9 cellular contexts compared by ENCODE assay signal in the genomic region with DNA sequence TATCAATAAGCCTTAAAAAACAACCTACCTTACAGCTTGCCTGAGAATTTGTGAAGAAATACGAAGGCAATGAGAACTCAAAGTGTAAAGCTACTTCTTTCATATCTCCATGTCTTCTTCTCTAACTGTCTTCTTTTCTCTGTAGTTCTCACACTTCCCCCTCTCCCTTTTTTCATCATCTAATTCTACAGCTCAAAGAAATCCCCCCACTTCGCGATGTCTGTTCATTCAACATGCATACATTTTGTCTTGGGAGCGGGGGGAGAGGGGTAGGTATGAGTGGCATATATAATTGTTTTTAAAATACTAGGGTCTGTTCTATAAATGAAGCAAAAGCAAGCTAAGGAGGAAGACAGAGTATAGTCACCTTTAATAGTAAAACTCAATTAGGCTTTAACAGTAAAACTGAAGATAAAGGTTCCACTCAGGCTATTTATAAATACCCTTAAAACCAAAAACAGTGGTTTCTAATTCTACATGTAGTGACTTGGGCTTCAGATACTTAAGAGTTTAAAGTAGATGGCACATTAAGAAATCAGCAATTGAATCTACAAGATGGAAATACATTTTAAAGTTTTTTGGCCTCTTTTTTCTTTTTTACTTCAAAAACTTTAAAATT.
DNase-seq lines count a peak whose midpoint lies in the region; ATAC-seq and TF ChIP-seq lines count a peak whose summit lies in the region.
"Had no signal": no experiment of that assay in that cellular context is flagged by ENCODE, and none has a peak within 500 bp of the region (broad histone marks: within the 10 kb centered on the region; RNA-seq: fewer than 3 reads in every experiment).

No MANE protein-coding gene starts in this region.

- no peaks in the 10 kb centered on the region for H4K20me1 ChIP-seq in MM.1S (ENCODE audit: insufficient read depth, low read length)

- no peak for DNase-seq in activated T-cell treated with anti-CD3 and anti-CD28 coated beads, Interleukin-2, amount 50 U/mL, for 4 hours
- DNase-seq in activated T-cell treated with anti-CD3 and anti-CD28 coated beads for 4 hours (no peak), MM.1S (peak; percentile 44), spleen (no peak), adrenal gland (no peak), NCI-H1105 treated with DMSO at 0.1 percent for 48 hours (lab: John Stamatoyannopoulos, UW) (no peak)

- peak overlapping the region; percentile 33; the same call in 1 of the 2 replicates for H2AFZ ChIP-seq in MM.1S (ENCODE audit: low read length)

- H3F3A ChIP-seq in MM.1S (ENCODE audit: insufficient read depth, low read length) = peaks cover 23% of the 10 kb centered on the region

- H3K4me1 ChIP-seq in MM.1S (ENCODE audit: low read length) = peaks cover 26% of the 10 kb centered on the region
- H3K4me1 ChIP-seq in spleen = peaks cover 10 to 78% (median 47%) of the 10 kb centered on the region in 6 donors
- H3K4me1 ChIP-seq in adrenal gland (replicated peaks in 1 of 2) = no peaks in the 10 kb centered on the region

- no peaks in the 10 kb centered on the region for H3K9me3 ChIP-seq in MM.1S (replicated peaks; ENCODE audit: insufficient read depth, low read length)
- H3K9me3 ChIP-seq in spleen = no peaks in the 10 kb centered on the region
- no peaks in the 10 kb centered on the region for H3K9me3 ChIP-seq in adrenal gland (replicated peaks in 1 of 3)

- no peaks in the 10 kb centered on the region for H3K9me2 ChIP-seq in MM.1S (replicated peaks; ENCODE audit: insufficient read depth, low read length)

- TF ChIP-seq POLR2A in spleen (IDR thresholded peaks at IDR 0.05) = no peak
- TF ChIP-seq POLR2A in adrenal gland (IDR thresholded peaks at IDR 0.05) = no peak

- H3K27me3 Mint-ChIP-seq in activated T-cell treated with anti-CD3 and anti-CD28 coated beads, Interleukin-2, amount 50 U/mL, for 4 hours (ENCODE audit: low read depth) = no peaks in the 10 kb centered on the region
- H3K27me3 Mint-ChIP-seq: brain had no signal

- peak overlapping the region; percentile 94 for H3K4me2 ChIP-seq in MM.1S (ENCODE audit: low read depth, low read length)

- peaks cover 3% of the 10 kb centered on the region for H3K9me3 Mint-ChIP-seq in activated T-cell treated with anti-CD3 and anti-CD28 coated beads, Interleukin-2, amount 50 U/mL, for 4 hours

- WGBS in spleen, 5 donors = 55 to 74% (median 62%) methylated on average over 4 of the region's 4 CpGs
- 85 to 95% (median 94%) methylated on average over 4 of the region's 4 CpGs for WGBS in adrenal gland, 4 donors

- intact Hi-C loops in spleen (cut with DNase I; ENCODE audit: low total_unique reads) (no loop called here), adrenal gland (cut with DNase I) (no loop called here)

- peak; percentile 39 to 42 for ATAC-seq in activated T-cell treated with anti-CD3 and anti-CD28 coated beads, Interleukin-2, amount 50 U/mL, for 4 hours
- peak; percentile 40 for ATAC-seq in HG02763 (IDR thresholded peaks at IDR 0.05; ENCODE audit: unreplicated experiment)
- no peak for ATAC-seq in SK-N-SH treated with all-trans-retinoic acid at 6 μM for 48 hours

- H3K36me3 ChIP-seq in MM.1S (replicated peaks; ENCODE audit: insufficient read depth, low read length) (no peaks in the 10 kb centered on the region), spleen (peaks cover 0 to 7% (median 0%) of the 10 kb centered on the region in 6 donors), adrenal gland (replicated peaks in 1 of 2) (no peaks in the 10 kb centered on the region)

- H3K4me3 ChIP-seq in MM.1S (ENCODE audit: low read length) = peak overlapping the region; percentile 60
- H3K4me3 ChIP-seq in spleen = peak overlapping the region in 2 of 8 donors; percentile 2 to 39
- no peak overlapping the region for H3K4me3 ChIP-seq in adrenal gland

- peaks cover 82% of the 10 kb centered on the region for H3K4me1 Mint-ChIP-seq in activated T-cell treated with anti-CD3 and anti-CD28 coated beads, Interleukin-2, amount 50 U/mL, for 4 hours (ENCODE audit: low read depth)

- H3K27me3 ChIP-seq in MM.1S (replicated peaks; ENCODE audit: insufficient read depth, low read length) = no peaks in the 10 kb centered on the region
- H3K27me3 ChIP-seq in spleen (replicated peaks in 1 of 7) = no peaks in the 10 kb centered on the region
- H3K27me3 ChIP-seq in adrenal gland = no peaks in the 10 kb centered on the region

- H3K27ac ChIP-seq in MM.1S (ENCODE audit: low read length) = peak overlapping the region; percentile 84
- peak overlapping the region; percentile 43 to 83 (median 73) for H3K27ac ChIP-seq in spleen
- H3K27ac ChIP-seq in adrenal gland = no peak overlapping the region

- H3K9ac ChIP-seq in MM.1S (ENCODE audit: low read length) = peak overlapping the region; percentile 57

- no peak for TF ChIP-seq CTCF in MM.1S (IDR thresholded peaks at IDR 0.05; ENCODE audit: low read length)
- no peak for TF ChIP-seq CTCF in spleen (IDR thresholded peaks at IDR 0.05 in 8 of 11, conservative IDR thresholded peaks at IDR 0.05 in 3 of 11)
- TF ChIP-seq CTCF in adrenal gland (IDR thresholded peaks at IDR 0.05) = no peak

- H3K79me2 ChIP-seq in MM.1S (ENCODE audit: low read length) = peaks cover 49% of the 10 kb centered on the region

- H3K36me3 Mint-ChIP-seq in activated T-cell treated with anti-CD3 and anti-CD28 coated beads, Interleukin-2, amount 50 U/mL, for 4 hours (ENCODE audit: insufficient read depth) = peaks cover 13% of the 10 kb centered on the region

- H3K4me3 Mint-ChIP-seq in activated T-cell treated with anti-CD3 and anti-CD28 coated beads, Interleukin-2, amount 50 U/mL, for 4 hours = peak overlapping the region; percentile 83

TF ChIP-seq in SK-N-SH treated with all-trans-retinoic acid at 6 μM for 48 hours, 23 proteins besides CTCF, POLR2A, EP300 and RAD21 (continues in another document):
- TF ChIP-seq ZNF70 (CRISPR knock-in tag; IDR thresholded peaks at IDR 0.05) = no peak
- TF ChIP-seq ZC3H10 (CRISPR knock-in tag; IDR thresholded peaks at IDR 0.05) = no peak
- no peak for TF ChIP-seq PATZ1 (CRISPR knock-in tag; IDR thresholded peaks at IDR 0.05; ENCODE audit: borderline replicate concordance)
- no peak for TF ChIP-seq ZFP30 (CRISPR knock-in tag; IDR thresholded peaks at IDR 0.05)
- TF ChIP-seq, protein P1, sequence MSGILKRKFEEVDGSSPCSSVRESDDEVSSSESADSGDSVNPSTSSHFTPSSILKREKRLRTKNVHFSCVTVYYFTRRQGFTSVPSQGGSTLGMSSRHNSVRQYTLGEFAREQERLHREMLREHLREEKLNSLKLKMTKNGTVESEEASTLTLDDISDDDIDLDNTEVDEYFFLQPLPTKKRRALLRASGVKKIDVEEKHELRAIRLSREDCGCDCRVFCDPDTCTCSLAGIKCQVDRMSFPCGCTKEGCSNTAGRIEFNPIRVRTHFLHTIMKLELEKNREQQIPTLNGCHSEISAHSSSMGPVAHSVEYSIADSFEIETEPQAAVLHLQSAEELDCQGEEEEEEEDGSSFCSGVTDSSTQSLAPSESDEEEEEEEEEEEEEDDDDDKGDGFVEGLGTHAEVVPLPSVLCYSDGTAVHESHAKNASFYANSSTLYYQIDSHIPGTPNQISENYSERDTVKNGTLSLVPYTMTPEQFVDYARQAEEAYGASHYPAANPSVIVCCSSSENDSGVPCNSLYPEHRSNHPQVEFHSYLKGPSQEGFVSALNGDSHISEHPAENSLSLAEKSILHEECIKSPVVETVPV (CRISPR knock-in tag; IDR thresholded peaks at IDR 0.05) = no peak
- TF ChIP-seq, protein P2, sequence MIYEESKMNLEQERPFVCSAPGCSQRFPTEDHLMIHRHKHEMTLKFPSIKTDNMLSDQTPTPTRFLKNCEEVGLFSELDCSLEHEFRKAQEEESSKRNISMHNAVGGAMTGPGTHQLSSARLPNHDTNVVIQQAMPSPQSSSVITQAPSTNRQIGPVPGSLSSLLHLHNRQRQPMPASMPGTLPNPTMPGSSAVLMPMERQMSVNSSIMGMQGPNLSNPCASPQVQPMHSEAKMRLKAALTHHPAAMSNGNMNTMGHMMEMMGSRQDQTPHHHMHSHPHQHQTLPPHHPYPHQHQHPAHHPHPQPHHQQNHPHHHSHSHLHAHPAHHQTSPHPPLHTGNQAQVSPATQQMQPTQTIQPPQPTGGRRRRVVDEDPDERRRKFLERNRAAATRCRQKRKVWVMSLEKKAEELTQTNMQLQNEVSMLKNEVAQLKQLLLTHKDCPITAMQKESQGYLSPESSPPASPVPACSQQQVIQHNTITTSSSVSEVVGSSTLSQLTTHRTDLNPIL (CRISPR knock-in tag; IDR thresholded peaks at IDR 0.05; ENCODE audit: low read depth) = no peak
- TF ChIP-seq, protein P3, sequence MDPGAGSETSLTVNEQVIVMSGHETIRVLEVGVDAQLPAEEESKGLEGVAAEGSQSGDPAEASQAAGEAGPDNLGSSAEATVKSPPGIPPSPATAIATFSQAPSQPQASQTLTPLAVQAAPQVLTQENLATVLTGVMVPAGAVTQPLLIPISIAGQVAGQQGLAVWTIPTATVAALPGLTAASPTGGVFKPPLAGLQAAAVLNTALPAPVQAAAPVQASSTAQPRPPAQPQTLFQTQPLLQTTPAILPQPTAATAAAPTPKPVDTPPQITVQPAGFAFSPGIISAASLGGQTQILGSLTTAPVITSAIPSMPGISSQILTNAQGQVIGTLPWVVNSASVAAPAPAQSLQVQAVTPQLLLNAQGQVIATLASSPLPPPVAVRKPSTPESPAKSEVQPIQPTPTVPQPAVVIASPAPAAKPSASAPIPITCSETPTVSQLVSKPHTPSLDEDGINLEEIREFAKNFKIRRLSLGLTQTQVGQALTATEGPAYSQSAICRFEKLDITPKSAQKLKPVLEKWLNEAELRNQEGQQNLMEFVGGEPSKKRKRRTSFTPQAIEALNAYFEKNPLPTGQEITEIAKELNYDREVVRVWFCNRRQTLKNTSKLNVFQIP (CRISPR knock-in tag; IDR thresholded peaks at IDR 0.05; ENCODE audit: borderline replicate concordance, low read depth) = no peak
- no peak for TF ChIP-seq TCF4 (CRISPR knock-in tag; IDR thresholded peaks at IDR 0.05; ENCODE audit: borderline replicate concordance)
- TF ChIP-seq ZNF565 (CRISPR knock-in tag; conservative IDR thresholded peaks at IDR 0.05; ENCODE audit: low read depth) = no peak
- no peak for TF ChIP-seq BACH2 (CRISPR knock-in tag; IDR thresholded peaks at IDR 0.05; ENCODE audit: borderline replicate concordance)
- TF ChIP-seq ISL1 (CRISPR knock-in tag; IDR thresholded peaks at IDR 0.05) = no peak

Comparison
In these comparisons a context has a peak if more than half of its experiments do, and no peak if none do; other contexts are left out.
1. H3K27ac ChIP-seq: peak in MM.1S (single experiment) and spleen (8 of 8); none in adrenal gland (0 of 5).